In the genomic region with DNA sequence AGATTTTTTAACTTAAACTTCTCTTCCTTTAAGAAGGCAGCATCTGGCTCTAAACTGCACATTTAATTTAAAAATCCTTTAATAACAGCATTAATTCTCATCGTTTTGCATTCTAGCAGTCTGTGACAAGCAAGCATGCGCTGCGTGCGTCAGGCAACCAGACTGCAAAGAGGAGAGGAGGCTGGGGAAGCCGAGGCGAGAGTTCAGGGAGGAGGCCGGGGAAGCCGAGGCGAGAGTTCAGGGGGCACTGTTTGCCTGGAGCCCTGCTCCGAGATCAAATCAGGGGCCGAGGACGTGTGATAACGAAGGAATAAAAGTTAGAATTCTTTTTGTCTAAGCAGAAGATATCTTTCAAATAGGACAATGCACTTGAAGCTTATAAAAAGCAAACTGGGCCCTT, we compare ENCODE assay signal across 20 cellular contexts.
A peak's percentile ranks its signal among the peaks of the same experiment; 100 is the strongest.
DNase-seq lines count a peak whose midpoint lies in the region; ATAC-seq and TF ChIP-seq lines count a peak whose summit lies in the region.
"Had no signal": no experiment of that assay in that cellular context is flagged by ENCODE, and none has a peak within 500 bp of the region (broad histone marks: within the 10 kb centered on the region; RNA-seq: fewer than 3 reads in every experiment).

No MANE protein-coding gene starts in this region.

- H3K9me3 ChIP-seq in ES-I3 (ENCODE audit: control insufficient read depth, insufficient read depth, low read length) = no peaks in the 10 kb centered on the region
- H3K9me3 ChIP-seq in RWPE2 (ENCODE audit: severe bottlenecking) = no peaks in the 10 kb centered on the region
- no peaks in the 10 kb centered on the region for H3K9me3 ChIP-seq in iPS-18a (ENCODE audit: control insufficient read depth, low read depth, low read length)
- no peaks in the 10 kb centered on the region for H3K9me3 ChIP-seq in neuron (ENCODE audit: low read length)
- no peaks in the 10 kb centered on the region for H3K9me3 ChIP-seq in spleen
- H3K9me3 ChIP-seq: esophagus muscularis mucosa, suprapubic skin had no signal

- CTCF ChIA-PET in activated CD8-positive, alpha-beta memory T cell treated with anti-CD3 and anti-CD28 coated beads, Interleukin-2, amount 10 ng/mL, durations not matched to agents 7 days and 5 days (lab: Charles Lee) = no interaction called here

- DNase-seq in RWPE2 (ENCODE audit: low spot score) (no peak), spleen (no peak)
- DNase-seq in central memory CD4-positive, alpha-beta T cell = no peak
- DNase-seq in activated naive CD8-positive, alpha-beta T cell treated with anti-CD3 and anti-CD28 coated beads, Interleukin-2, amount 50 U/mL, for 24 hours = no peak
- no peak for DNase-seq in activated CD8-positive, alpha-beta memory T cell treated with anti-CD3 and anti-CD28 coated beads, Interleukin-2, amount 10 ng/mL, durations not matched to agents 7 days and 5 days
- DNase-seq: activated CD4-positive, alpha-beta T cell treated with anti-CD3 and anti-CD28 coated beads for 4 hours; CD4-positive, alpha-beta memory T cell; dorsolateral prefrontal cortex; Karpas-422; left ventricle myocardium superior; NCI-H1092 treated with DMSO at 0.1 percent for 48 hours; NK-92 treated with Interleukin-12 subunit alpha and Interleukin-12 subunit beta, amount 100 ng/mL, for 24 hours; SW 1271 had no signal

- H3K9me3 Mint-ChIP-seq in activated naive CD8-positive, alpha-beta T cell treated with anti-CD3 and anti-CD28 coated beads, Interleukin-2, amount 50 U/mL, for 24 hours = no peaks in the 10 kb centered on the region
- H3K9me3 Mint-ChIP-seq in activated CD8-positive, alpha-beta memory T cell treated with anti-CD3 and anti-CD28 coated beads, Interleukin-2, amount 10 ng/mL, durations not matched to agents 7 days and 5 days (ENCODE audit: low read depth) = no peaks in the 10 kb centered on the region
- H3K9me3 Mint-ChIP-seq: activated T-helper 2 cell treated with anti-CD3 and anti-CD28 coated beads, Interferon-gamma antibody, Interleukin-2, Interleukin-4, amounts not matched to agents 10 μg/mL and 5 μg/mL and 100 μg/mL, durations not matched to agents 14 hours and 24 hours and 36 hours had no signal

- H3K9ac ChIP-seq in ES-I3 (ENCODE audit: low read depth, low read length) = peak overlapping the region; percentile 7; the same call in 1 of the 2 replicates
- H3K9ac ChIP-seq in iPS-18a (ENCODE audit: low read length) = peak overlapping the region; percentile 62

- no peak for TF ChIP-seq POLR2A in spleen (IDR thresholded peaks at IDR 0.05)

- no peak for TF ChIP-seq CTCF in RWPE2 (IDR thresholded peaks at IDR 0.05; ENCODE audit: poor library complexity, severe bottlenecking)
- TF ChIP-seq CTCF in spleen (IDR thresholded peaks at IDR 0.05 in 8 of 11, conservative IDR thresholded peaks at IDR 0.05 in 3 of 11) = no peak

- no peak overlapping the region for H3K4me3 Mint-ChIP-seq in activated naive CD8-positive, alpha-beta T cell treated with anti-CD3 and anti-CD28 coated beads, Interleukin-2, amount 50 U/mL, for 24 hours
- no peak overlapping the region for H3K4me3 Mint-ChIP-seq in activated CD8-positive, alpha-beta memory T cell treated with anti-CD3 and anti-CD28 coated beads, Interleukin-2, amount 10 ng/mL, durations not matched to agents 7 days and 5 days
- H3K4me3 Mint-ChIP-seq: CD4-positive, alpha-beta memory T cell had no signal

- H3K27ac ChIP-seq in RWPE2 (ENCODE audit: poor library complexity, severe bottlenecking) (peak overlapping the region; percentile 55), iPS-18a (ENCODE audit: low read length) (peak overlapping the region; percentile 76), spleen (no peak overlapping the region)
- H3K27ac ChIP-seq: cardiac muscle cell, dorsolateral prefrontal cortex, esophagus muscularis mucosa, suprapubic skin had no signal

- H3K4me1 ChIP-seq in ES-I3 (ENCODE audit: insufficient read depth, low read length) (peaks cover 47% of the 10 kb centered on the region), RWPE2 (ENCODE audit: insufficient read depth, poor library complexity, severe bottlenecking) (peaks cover 56% of the 10 kb centered on the region), iPS-18a (ENCODE audit: control insufficient read depth, low read depth, low read length) (peaks cover 44% of the 10 kb centered on the region), neuron (ENCODE audit: insufficient read depth, low read length) (peaks cover 42% of the 10 kb centered on the region), spleen (no peaks in the 10 kb centered on the region)
- H3K4me1 ChIP-seq: suprapubic skin had no signal

- H3K27me3 Mint-ChIP-seq in activated naive CD8-positive, alpha-beta T cell treated with anti-CD3 and anti-CD28 coated beads, Interleukin-2, amount 50 U/mL, for 24 hours = no peaks in the 10 kb centered on the region
- H3K27me3 Mint-ChIP-seq in activated CD8-positive, alpha-beta memory T cell treated with anti-CD3 and anti-CD28 coated beads, Interleukin-2, amount 10 ng/mL, durations not matched to agents 7 days and 5 days = no peaks in the 10 kb centered on the region

- no peak overlapping the region for H3K27ac Mint-ChIP-seq in activated naive CD8-positive, alpha-beta T cell treated with anti-CD3 and anti-CD28 coated beads, Interleukin-2, amount 50 U/mL, for 24 hours
- no peak overlapping the region for H3K27ac Mint-ChIP-seq in activated CD8-positive, alpha-beta memory T cell treated with anti-CD3 and anti-CD28 coated beads, Interleukin-2, amount 10 ng/mL, durations not matched to agents 7 days and 5 days
- H3K27ac Mint-ChIP-seq: activated T-helper 2 cell treated with anti-CD3 and anti-CD28 coated beads, Interferon-gamma antibody, Interleukin-2, Interleukin-4, amounts not matched to agents 10 μg/mL and 5 μg/mL and 100 μg/mL, durations not matched to agents 14 hours and 24 hours and 36 hours had no signal

- H3K4me3 ChIP-seq in RWPE2 (ENCODE audit: severe bottlenecking) = no peak overlapping the region
- H3K4me3 ChIP-seq in iPS-18a (ENCODE audit: low read length) = no peak overlapping the region
- peak overlapping the region; percentile 31 for H3K4me3 ChIP-seq in neuron (ENCODE audit: low read length)
- H3K4me3 ChIP-seq in spleen = no peak overlapping the region
- H3K4me3 ChIP-seq: cardiac muscle cell, dorsolateral prefrontal cortex, esophagus muscularis mucosa, suprapubic skin had no signal

- no peaks in the 10 kb centered on the region for H3K36me3 Mint-ChIP-seq in activated naive CD8-positive, alpha-beta T cell treated with anti-CD3 and anti-CD28 coated beads, Interleukin-2, amount 50 U/mL, for 24 hours (ENCODE audit: low read depth)
- no peaks in the 10 kb centered on the region for H3K36me3 Mint-ChIP-seq in activated CD8-positive, alpha-beta memory T cell treated with anti-CD3 and anti-CD28 coated beads, Interleukin-2, amount 10 ng/mL, durations not matched to agents 7 days and 5 days
- H3K36me3 Mint-ChIP-seq: CD4-positive, alpha-beta memory T cell had no signal

- WGBS in spleen, 5 donors = 76 to 89% (median 88%) methylated on average over 13 of the region's 13 CpGs

- H2AFZ ChIP-seq in neuron (ENCODE audit: low read depth, low read length) = peak overlapping the region; percentile 52

- H3K27me3 ChIP-seq in RWPE2 (ENCODE audit: insufficient read depth, poor library complexity, severe bottlenecking) (no peaks in the 10 kb centered on the region), iPS-18a (ENCODE audit: control insufficient read depth, insufficient read depth, low read length) (no peaks in the 10 kb centered on the region), neuron (ENCODE audit: insufficient read depth, low read length) (no peaks in the 10 kb centered on the region), spleen (replicated peaks in 1 of 7) (no peaks in the 10 kb centered on the region)
- H3K27me3 ChIP-seq: cardiac muscle cell, dorsolateral prefrontal cortex, esophagus muscularis mucosa, suprapubic skin had no signal

- no peak for ATAC-seq in RWPE2 (ENCODE audit: low read depth)
- ATAC-seq in activated naive CD8-positive, alpha-beta T cell treated with anti-CD3 and anti-CD28 coated beads, Interleukin-2, amount 50 U/mL, for 24 hours = no peak
- ATAC-seq in activated CD8-positive, alpha-beta memory T cell treated with anti-CD3 and anti-CD28 coated beads, Interleukin-2, amount 10 ng/mL, durations not matched to agents 7 days and 5 days = no peak

- no peaks in the 10 kb centered on the region for H3K36me3 ChIP-seq in ES-I3 (ENCODE audit: insufficient read depth, low read length)
- no peaks in the 10 kb centered on the region for H3K36me3 ChIP-seq in RWPE2 (ENCODE audit: low read depth)
- H3K36me3 ChIP-seq in iPS-18a (ENCODE audit: control insufficient read depth, low read depth, low read length) = no peaks in the 10 kb centered on the region
- H3K36me3 ChIP-seq in neuron (ENCODE audit: insufficient read depth, low read length) = no peaks in the 10 kb centered on the region
- no peaks in the 10 kb centered on the region for H3K36me3 ChIP-seq in spleen
- H3K36me3 ChIP-seq: cardiac muscle cell, esophagus muscularis mucosa, suprapubic skin had no signal

- no peaks in the 10 kb centered on the region for H3K4me1 Mint-ChIP-seq in activated naive CD8-positive, alpha-beta T cell treated with anti-CD3 and anti-CD28 coated beads, Interleukin-2, amount 50 U/mL, for 24 hours
- H3K4me1 Mint-ChIP-seq in activated CD8-positive, alpha-beta memory T cell treated with anti-CD3 and anti-CD28 coated beads, Interleukin-2, amount 10 ng/mL, durations not matched to agents 7 days and 5 days = no peaks in the 10 kb centered on the region
- H3K4me1 Mint-ChIP-seq: CD4-positive, alpha-beta memory T cell had no signal

- intact Hi-C loops in spleen (cut with DNase I; ENCODE audit: low total_unique reads) = no loop called here

Comparison
In these comparisons a context has a peak if more than half of its experiments do, and no peak if none do; other contexts are left out.
1. H3K27ac ChIP-seq: peak in RWPE2 (single experiment) and iPS-18a (single experiment); none in spleen (0 of 8).